Comparison of ENCODE assay signal across 8 cellular contexts in the genomic region with DNA sequence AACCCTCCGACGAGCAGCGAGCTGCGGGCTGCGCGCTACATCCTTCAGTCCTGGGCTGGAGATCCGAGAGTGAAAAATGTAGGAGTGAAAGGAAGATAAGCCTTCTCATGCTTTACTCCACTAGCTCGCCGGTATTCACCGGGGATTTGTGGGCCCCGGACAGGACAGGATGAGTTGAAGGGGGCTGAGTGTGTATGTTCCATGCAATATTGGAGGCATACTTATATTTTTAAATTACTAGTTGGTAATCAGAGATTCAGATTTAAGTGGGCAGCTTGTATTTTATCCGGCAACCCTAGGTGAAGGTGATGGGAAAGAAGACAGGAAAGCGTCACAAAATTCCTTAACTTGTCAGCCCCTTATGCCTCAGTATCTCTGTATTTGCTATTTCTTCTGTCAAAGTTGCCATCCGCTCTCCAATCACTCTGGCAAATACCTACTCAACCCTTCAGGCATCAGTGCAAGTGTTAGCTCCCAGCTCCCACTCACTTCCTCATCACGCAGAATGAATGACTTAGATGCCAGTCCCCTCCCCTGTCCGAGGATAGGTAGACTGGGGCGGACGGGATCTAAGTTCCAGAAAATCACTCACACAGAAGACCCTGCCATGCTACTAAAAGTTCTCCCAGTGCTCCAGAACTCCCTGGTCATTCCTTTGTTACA. TPM values are rescaled to one million over a fixed set of nuclear protein-coding genes. Genes with fewer than 3 reads are reported as not detected.
A peak's percentile ranks its signal among the peaks of the same experiment; 100 is the strongest.
DNase-seq lines count a peak whose midpoint lies in the region; FAIRE-seq and TF ChIP-seq lines count a peak whose summit lies in the region.

No MANE protein-coding gene starts in this region.

- peak overlapping the region; percentile 92 to 94 for H3K4me3 Mint-ChIP-seq in H9

- H3K4me3 ChIP-seq in ectodermal cell (ENCODE audit: insufficient read depth, low read depth, low read length) (peak overlapping the region; percentile 64), mucosa of stomach (ENCODE audit: low read length) (peak overlapping the region; percentile 74)

- no peak overlapping the region for H2AK5ac ChIP-seq in H9 (ENCODE audit: insufficient read length, low read length)

- no peaks in the 10 kb centered on the region for H3K9me3 ChIP-seq in H9 (ENCODE audit: control insufficient read depth, low read depth, low read length)
- H3K9me3 ChIP-seq in ectodermal cell (ENCODE audit: control insufficient read depth, low read length): no peaks in the 10 kb centered on the region
- H3K9me3 ChIP-seq in mucosa of stomach (ENCODE audit: control insufficient read depth, low read length): no peaks in the 10 kb centered on the region

- no peak overlapping the region for H2BK120ac ChIP-seq in H9 (ENCODE audit: low read depth, low read length, poor library complexity, severe bottlenecking)

- no peaks in the 10 kb centered on the region for H3K79me1 ChIP-seq in H9 (ENCODE audit: insufficient read depth, low read depth, low read length, poor library complexity, severe bottlenecking)

- H3K23ac ChIP-seq in H9 (ENCODE audit: insufficient read length, low read depth, low read length): no peak overlapping the region

- H3K18ac ChIP-seq in H9 (ENCODE audit: insufficient read length, low read depth, low read length): no peak overlapping the region

- H4K5ac ChIP-seq in H9 (ENCODE audit: insufficient read length, low read depth, low read length): no peak overlapping the region

- H2BK12ac ChIP-seq in H9 (ENCODE audit: insufficient read length, low read depth, low read length): no peak overlapping the region

- H3K4me2 ChIP-seq in H9 (ENCODE audit: insufficient read depth, insufficient read length, low read length): peak overlapping the region; percentile 82

- no peak overlapping the region for H3K56ac ChIP-seq in H9 (ENCODE audit: insufficient read length, low read depth, low read length)

- H4K91ac ChIP-seq in H9 (ENCODE audit: insufficient read length, low read depth, low read length): no peak overlapping the region

- H3K27me3 ChIP-seq in H9 (ENCODE audit: insufficient read depth, low read length) (no peaks in the 10 kb centered on the region; the same call in 1 of the 2 replicates), ectodermal cell (ENCODE audit: control insufficient read depth, insufficient read depth, low read length, poor library complexity, severe bottlenecking) (peaks cover 23% of the 10 kb centered on the region), mucosa of stomach (ENCODE audit: control insufficient read depth, insufficient read depth, low read length) (no peaks in the 10 kb centered on the region)

- no peak overlapping the region for H2AFZ ChIP-seq in H9 (ENCODE audit: low read length)

- DNase-seq in COLO668 (lab: John Stamatoyannopoulos, UW; ENCODE audit: unreplicated experiment): peak; percentile 20
- DNase-seq in H9: no peak
- peak; percentile 50 for DNase-seq in RKO (ENCODE audit: low spot score)
- no peak for DNase-seq in GM19238 (ENCODE audit: insufficient read length, low spot score)
- DNase-seq in NCI-H1694 treated with DMSO at 0.1 percent for 48 hours (lab: John Stamatoyannopoulos, UW): no peak
- DNase-seq in HTR-8/SVneo (ENCODE audit: insufficient read length, low spot score): no peak

- no peak for TF ChIP-seq CTCF in H9 (conservative IDR thresholded peaks at IDR 0.05)

- H3K4me1 ChIP-seq in H9 (ENCODE audit: insufficient read depth, low read length) (no peaks in the 10 kb centered on the region), ectodermal cell (ENCODE audit: control insufficient read depth, insufficient read depth, low read length) (peaks cover 11% of the 10 kb centered on the region), mucosa of stomach (ENCODE audit: control insufficient read depth, insufficient read depth, low read length) (no peaks in the 10 kb centered on the region)

- no peak overlapping the region for H3T11ph ChIP-seq in H9 (ENCODE audit: low read length)

- no CpG with 5 or more reads among the region's 18 CpGs for WGBS in H9 (ENCODE audit: extremely low coverage, insufficient read length, low lambda C conversion rate)
- 7 to 9% methylated on average over 18 of the region's 18 CpGs for WGBS in ectodermal cell, 2 experiments

- H3K36me3 ChIP-seq in ectodermal cell (ENCODE audit: control insufficient read depth, insufficient read depth, low read length) (no peaks in the 10 kb centered on the region), mucosa of stomach (ENCODE audit: control insufficient read depth, insufficient read depth, low read length) (no peaks in the 10 kb centered on the region)

- H3K14ac ChIP-seq in H9 (ENCODE audit: insufficient read depth, low read length): no peak overlapping the region

- peaks cover 9% of the 10 kb centered on the region for H3K23me2 ChIP-seq in H9 (ENCODE audit: insufficient read length, low read depth, low read length, poor library complexity, severe bottlenecking)

- H3K9ac ChIP-seq in H9 (ENCODE audit: extremely low read depth, insufficient read length, low read length): peak overlapping the region; percentile 49
- peak overlapping the region; percentile 73 for H3K9ac ChIP-seq in mucosa of stomach (ENCODE audit: low read length)

- peak overlapping the region in 2 of 3 experiments; percentile 57 to 69; a peak in 3 of 7 replicates for H3K27ac Mint-ChIP-seq in H9

- no peak overlapping the region for H2BK15ac ChIP-seq in H9 (ENCODE audit: low read depth, low read length)

- 0 out of 7 replicates have a peak, but pooled peaks cover 0 to 3% (median 0%) of the 10 kb centered on the region in 3 experiments for H3K36me3 Mint-ChIP-seq in H9 (ENCODE audit: insufficient read depth in 1 of 3, low read depth in 3 of 3)

- no peaks in the 10 kb centered on the region for H3K9me3 Mint-ChIP-seq in H9

- H3K4ac ChIP-seq in H9 (ENCODE audit: low read depth, low read length): no peak overlapping the region

- H3K79me2 ChIP-seq in H9 (ENCODE audit: insufficient read depth, low read length): peaks cover 4% of the 10 kb centered on the region; the same call in 1 of the 2 replicates

- H4K20me1 ChIP-seq in H9 (ENCODE audit: control insufficient read depth, insufficient read depth, insufficient read length): no peaks in the 10 kb centered on the region

- no peak overlapping the region for H2BK5ac ChIP-seq in H9 (ENCODE audit: insufficient read length, low read length)

- no peak overlapping the region for H3K27ac ChIP-seq in H9 (ENCODE audit: insufficient read length, low read depth, low read length)
- H3K27ac ChIP-seq in ectodermal cell (ENCODE audit: insufficient read depth, low read depth, low read length, poor library complexity, severe bottlenecking): no peak overlapping the region

- H3K27me3 Mint-ChIP-seq in H9 (ENCODE audit: low read depth): peaks cover 6% of the 10 kb centered on the region; the same call in 1 of the 2 replicates

- no peak overlapping the region for H2BK20ac ChIP-seq in H9 (ENCODE audit: low read depth, low read length, poor library complexity, severe bottlenecking)

- no peak for FAIRE-seq in HTR-8/SVneo (lab: Jason Lieb, UNC)

- peaks cover 23 to 27% of the 10 kb centered on the region in 2 experiments for H3K4me1 Mint-ChIP-seq in H9

- H4K8ac ChIP-seq in H9 (replicated peaks; ENCODE audit: insufficient read length, low read depth, low read length): no peak overlapping the region

RNA-seq across cellular contexts. Expression of a gene that starts 0.5 kb away (rescaled TPM):
- total RNA-seq in H9 (2021): 5.9 and 6.2 TPM in 2 replicates
- 6.4 TPM for polyA plus RNA-seq in ectodermal cell (2013, experiment 1 of 4)
- 7.7 TPM for polyA plus RNA-seq in ectodermal cell (2013, experiment 2 of 4)
- polyA plus RNA-seq in ectodermal cell (2013, experiment 3 of 4): 5.1 TPM
- 5.6 TPM for polyA plus RNA-seq in ectodermal cell (2013, experiment 4 of 4)

RNA-seq across cellular contexts. Expression of a gene that starts 37.7 kb away (rescaled TPM):
- 0.42 and 0.44 TPM in 2 replicates for total RNA-seq in H9 (2021)
- not detected for polyA plus RNA-seq in ectodermal cell (2013, experiment 1 of 4)
- 0.09 TPM for polyA plus RNA-seq in ectodermal cell (2013, experiment 2 of 4)
- polyA plus RNA-seq in ectodermal cell (2013, experiment 3 of 4): 0.16 TPM
- 0.08 TPM for polyA plus RNA-seq in ectodermal cell (2013, experiment 4 of 4)

RNA-seq across cellular contexts. Expression of a gene that starts 49.0 kb away (rescaled TPM):
- total RNA-seq in H9 (2021): 0.09 TPM in 2 replicates
- polyA plus RNA-seq in ectodermal cell (2013, experiment 1 of 4): not detected
- not detected for polyA plus RNA-seq in ectodermal cell (2013, experiment 2 of 4)
- polyA plus RNA-seq in ectodermal cell (2013, experiment 3 of 4): not detected
- 0.08 TPM for polyA plus RNA-seq in ectodermal cell (2013, experiment 4 of 4)

Comparison
In these comparisons a context has a peak if more than half of its experiments do, and no peak if none do; other contexts are left out.
1. DNase-seq: peak in COLO668 (single experiment) and RKO (single experiment); none in H9 (single experiment), GM19238 (single experiment), NCI-H1694 treated with DMSO at 0.1 percent for 48 hours (single experiment) and HTR-8/SVneo (single experiment).